In the genomic region with DNA sequence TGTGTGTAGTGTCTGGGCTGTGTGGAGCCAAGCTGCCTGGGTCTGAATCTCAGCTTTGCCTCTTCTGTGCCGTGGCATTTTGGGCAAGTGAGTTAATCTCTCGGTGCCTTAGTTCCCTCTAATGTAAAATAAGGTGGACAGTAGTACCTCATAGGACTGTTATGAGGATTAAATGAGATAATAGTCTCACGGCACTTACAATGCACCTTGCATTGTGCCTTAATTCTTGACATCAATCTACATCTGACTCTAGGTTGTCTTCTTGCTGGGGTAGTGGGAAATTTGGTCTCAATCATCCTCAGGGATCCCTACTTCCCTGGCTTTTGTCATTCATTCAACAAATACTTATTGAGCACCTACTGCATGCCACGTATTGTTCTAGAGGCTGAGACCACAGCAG, we compare ENCODE assay signal across 1 cellular context.
TF ChIP-seq lines count a peak whose summit lies in the region.

No MANE protein-coding gene starts in this region.

TF ChIP-seq in H1, 55 proteins besides CTCF, POLR2A, EP300 and RAD21 (continued from another document):
- TF ChIP-seq ATF2 (IDR thresholded peaks at IDR 0.05; ENCODE audit: low read length) (no peak), BACH1 (IDR thresholded peaks at IDR 0.05; ENCODE audit: low read length) (no peak), CBX8 (IDR thresholded peaks at IDR 0.05; ENCODE audit: borderline replicate concordance, low read depth, low read length) (no peak)
